25 cellular contexts compared by ENCODE assay signal in genomic region chr1:38376577-38376976, GRCh38.
"Had no signal": no experiment of that assay in that cellular context is flagged by ENCODE, and none has a peak within 500 bp of the region (broad histone marks: within the 10 kb centered on the region; RNA-seq: fewer than 3 reads in every experiment).

No MANE protein-coding gene starts in this region.

- H3K27me3 ChIP-seq: ovary, right atrium auricular region, right lobe of liver, testis, thyroid gland, transverse colon, upper lobe of left lung, vagina had no signal

- DNase-seq: islet precursor cell; left ventricle myocardium inferior; mesendoderm; naive B cell; natural killer cell; nephron progenitor cell; ovary; right lobe of liver; stimulated activated CD4-positive, alpha-beta T cell treated with anti-CD3 and anti-CD28 coated beads, Interleukin-12 subunit alpha, Interleukin-12 subunit beta, amount 100 ng/mL, for 4 hours; stimulated activated CD4-positive, alpha-beta T cell treated with anti-CD3 and anti-CD28 coated beads, Interleukin-15, amount 100 ng/mL, for 24 hours; stimulated activated CD4-positive, alpha-beta T cell treated with anti-CD3 and anti-CD28 coated beads, Interleukin-2, amount 100 ng/mL, for 24 hours; stimulated activated CD4-positive, alpha-beta T cell treated with anti-CD3 and anti-CD28 coated beads, Interleukin-4, amount 100 ng/mL, for 1 hour; stimulated activated naive B cell treated with anti-CD40 and anti-IgM and Interleukin-4, amounts not matched to agents 10 μg/mL and 1 μg/mL and 100 μg/mL, for 72 hours; stimulated activated naive CD8-positive, alpha-beta T cell treated with anti-CD3 and anti-CD28 coated beads, Interleukin-15, Interleukin-2, amounts not matched to agents 100 U/mL and 50 U/mL, for 24 hours; stomach; testis; thyroid gland; transverse colon; upper lobe of left lung had no signal

- H3K27ac ChIP-seq: left ventricle myocardium inferior, ovary, right atrium auricular region, right lobe of liver, skin epidermis, stomach, testis, thyroid gland, transverse colon, upper lobe of left lung, vagina had no signal

- H3K27me3 Mint-ChIP-seq: progenitor cell of endocrine pancreas had no signal

- H3K4me1 Mint-ChIP-seq: mesothelial cell of epicardium, natural killer cell had no signal

- H3K36me3 Mint-ChIP-seq: mesothelial cell of epicardium, natural killer cell had no signal

- H3K4me3 ChIP-seq: left ventricle myocardium inferior, lung, ovary, right atrium auricular region, right lobe of liver, skin epidermis, stomach, testis, thyroid gland, transverse colon, upper lobe of left lung, vagina had no signal

- H3K27ac Mint-ChIP-seq: mesothelial cell of epicardium; natural killer cell; nephron progenitor cell; progenitor cell of endocrine pancreas; stimulated activated naive B cell treated with anti-CD40 and anti-IgM and Interleukin-4, amounts not matched to agents 10 μg/mL and 1 μg/mL and 100 μg/mL, for 72 hours had no signal

- H3K9me3 Mint-ChIP-seq: natural killer cell had no signal

- H3K4me1 ChIP-seq: left ventricle myocardium inferior, right atrium auricular region, right lobe of liver, stomach, testis, thyroid gland, transverse colon, upper lobe of left lung, vagina had no signal

- H3K36me3 ChIP-seq: left ventricle myocardium inferior, ovary, right atrium auricular region, right lobe of liver, stomach, thyroid gland, transverse colon, upper lobe of left lung, vagina had no signal

- H3K9me3 ChIP-seq: ovary, right lobe of liver, testis, thyroid gland, vagina had no signal

- ATAC-seq: natural killer cell; right lobe of liver; stimulated activated naive B cell treated with anti-CD40 and anti-IgM and Interleukin-4, amounts not matched to agents 10 μg/mL and 1 μg/mL and 100 μg/mL, for 72 hours; stimulated activated naive CD8-positive, alpha-beta T cell treated with anti-CD3 and anti-CD28 coated beads, Interleukin-15, Interleukin-2, amounts not matched to agents 100 U/mL and 50 U/mL, for 24 hours had no signal

- H3K4me3 Mint-ChIP-seq: mesothelial cell of epicardium; natural killer cell; nephron progenitor cell; stimulated activated naive B cell treated with anti-CD40 and anti-IgM and Interleukin-4, amounts not matched to agents 10 μg/mL and 1 μg/mL and 100 μg/mL, for 72 hours had no signal
